ENCODE assay signal across 17 cellular contexts in genomic region chr19:3123088-3123721, GRCh38. TPM values are rescaled to one million over a fixed set of nuclear protein-coding genes. Genes with fewer than 3 reads are reported as not detected.
DNase-seq lines count a peak whose midpoint lies in the region; ATAC-seq and TF ChIP-seq lines count a peak whose summit lies in the region.
"Had no signal": no experiment of that assay in that cellular context is flagged by ENCODE, and none has a peak within 500 bp of the region (broad histone marks: within the 10 kb centered on the region; RNA-seq: fewer than 3 reads in every experiment).

No MANE protein-coding gene starts in this region.

- H3K36me3 ChIP-seq in right lobe of liver (peaks cover 0 to 8% (median 2%) of the 10 kb centered on the region in 4 donors), upper lobe of right lung (peaks cover 22% of the 10 kb centered on the region)

- no peaks in the 10 kb centered on the region for H3K27me3 Mint-ChIP-seq in chondrocyte (ENCODE audit: low read depth)

- H3K4me3 ChIP-seq in right lobe of liver (peak overlapping the region; percentile 19 to 31 (median 28)), upper lobe of right lung (no peak overlapping the region)
- H3K4me3 ChIP-seq: Peyer's patch had no signal

- H3K27ac Mint-ChIP-seq in chondrocyte (ENCODE audit: unreplicated experiment), result no peak overlapping the region

- no peaks in the 10 kb centered on the region for H3K4me1 Mint-ChIP-seq in chondrocyte (ENCODE audit: low read depth)

- peak overlapping the region; percentile 24 to 81 (median 60) for H3K27ac ChIP-seq in right lobe of liver
- no peak overlapping the region for H3K27ac ChIP-seq in upper lobe of right lung
- H3K27ac ChIP-seq: Peyer's patch had no signal

- H3K4me3 Mint-ChIP-seq in chondrocyte (ENCODE audit: unreplicated experiment), result no peak overlapping the region

- peaks cover 0 to 20% (median 4%) of the 10 kb centered on the region in 4 donors for H3K4me1 ChIP-seq in right lobe of liver
- H3K4me1 ChIP-seq in upper lobe of right lung, result peaks cover 4% of the 10 kb centered on the region
- H3K4me1 ChIP-seq: Peyer's patch had no signal

- 60% methylated on average over 3 of the region's 29 CpGs for WGBS in right lobe of liver (ENCODE audit: insufficient coverage, low coverage, low lambda C conversion rate, missing lambda C conversion rate)

- DNase-seq in Right ventricle myocardium superior, result peak; percentile 42
- no peak for DNase-seq in cardiac septum (ENCODE audit: low spot score)
- DNase-seq in chondrocyte (ENCODE audit: low spot score), result peak; percentile 82
- DNase-seq in right lobe of liver, result peak in 2 of 3 donors; percentile 74 to 86
- peak; percentile 65 for DNase-seq in upper lobe of right lung
- no peak for DNase-seq in SW 1271 (lab: John Stamatoyannopoulos, UW)
- DNase-seq: DMS79, GOT3, NCI-H1417, NCI-H1930, NCI-H2171 treated with DMSO at 0.1 percent for 48 hours, NCI-H510A, NCI-H82, SIG-M5 had no signal

- TF ChIP-seq POLR2A in right lobe of liver (IDR thresholded peaks at IDR 0.05), result peak; percentile 24

- ATAC-seq in Right ventricle myocardium superior (ENCODE audit: poor library complexity) (peak; percentile 8), right lobe of liver (peak; percentile 52 to 79 (median 70)), upper lobe of right lung (no peak), HG02840 (IDR thresholded peaks at IDR 0.05; ENCODE audit: low FRiP score, unreplicated experiment) (no peak), GM18909 (IDR thresholded peaks at IDR 0.05; ENCODE audit: poor library complexity, unreplicated experiment) (no peak)

- no peaks in the 10 kb centered on the region for H3K9me3 ChIP-seq in right lobe of liver
- no peaks in the 10 kb centered on the region for H3K9me3 ChIP-seq in upper lobe of right lung
- H3K9me3 ChIP-seq: Peyer's patch had no signal

- intact Hi-C loops in Right ventricle myocardium superior (cut with DNase I) (no loop called here), cardiac septum (cut with DNase I) (loop anchor here (10.0 kb wide), 1 partner anchor 48 kb away; no protein-coding TSS in a partner anchor), right lobe of liver (cut with DNase I) (no loop called here), upper lobe of right lung (cut with DNase I) (no loop called here)

- no peak for TF ChIP-seq CTCF in chondrocyte (IDR thresholded peaks at IDR 0.05)
- no peak for TF ChIP-seq CTCF in right lobe of liver (IDR thresholded peaks at IDR 0.05)
- TF ChIP-seq CTCF in upper lobe of right lung (IDR thresholded peaks at IDR 0.05), result no peak

- H3K9me3 Mint-ChIP-seq in chondrocyte (ENCODE audit: low read depth), result no peaks in the 10 kb centered on the region

- H3K27me3 ChIP-seq in right lobe of liver (no peaks in the 10 kb centered on the region), upper lobe of right lung (no peaks in the 10 kb centered on the region)
- H3K27me3 ChIP-seq: Peyer's patch had no signal

- peaks cover 6% of the 10 kb centered on the region for H3K36me3 Mint-ChIP-seq in chondrocyte (ENCODE audit: low read depth)

RNA-seq across cellular contexts. Expression of gene GNA15, which starts 12.6 kb away (rescaled TPM):
- total RNA-seq in Right ventricle myocardium superior (2.8 TPM), cardiac septum (1.9 TPM), chondrocyte (not detected in 3 replicates), right lobe of liver (1 to 10 TPM in 2 of 6 experiments, under 1 TPM in 4; 0.31 to 3.9 (median 0.83) TPM), upper lobe of right lung (18.6 TPM)

RNA-seq across cellular contexts. Expression of gene GNA11, which starts 29.0 kb away (rescaled TPM):
- 61.3 TPM for total RNA-seq in Right ventricle myocardium superior
- 60.9 TPM for total RNA-seq in cardiac septum
- 62.1 to 68.9 TPM (median 68.1 TPM) in 3 replicates for total RNA-seq in chondrocyte
- 10 to 100 TPM; 19.5 to 28.0 (median 22.4) TPM for total RNA-seq in right lobe of liver
- 66.3 TPM for total RNA-seq in upper lobe of right lung

RNA-seq across cellular contexts. Expression of gene S1PR4, which starts 55.4 kb away (rescaled TPM):
- 0.27 TPM for total RNA-seq in Right ventricle myocardium superior
- total RNA-seq in cardiac septum, result 1.2 TPM
- not detected in 3 replicates for total RNA-seq in chondrocyte
- total RNA-seq in right lobe of liver, result 1 to 10 TPM in 3 of 6 experiments, under 1 TPM in 3; 0.53 to 2.2 (median 0.97) TPM
- 22.3 TPM for total RNA-seq in upper lobe of right lung

Comparison
In these comparisons a context has a peak if more than half of its experiments do, and no peak if none do; other contexts are left out.
1. DNase-seq: peak in Right ventricle myocardium superior (single experiment), chondrocyte (single experiment), right lobe of liver (2 of 3) and upper lobe of right lung (single experiment); none in cardiac septum (single experiment) and SW 1271 (0 of 2).
2. ATAC-seq: peak in Right ventricle myocardium superior (single experiment) and right lobe of liver (4 of 4); none in upper lobe of right lung (single experiment), HG02840 (single experiment) and GM18909 (single experiment).